1 cellular context compared by ENCODE assay signal in the genomic region with DNA sequence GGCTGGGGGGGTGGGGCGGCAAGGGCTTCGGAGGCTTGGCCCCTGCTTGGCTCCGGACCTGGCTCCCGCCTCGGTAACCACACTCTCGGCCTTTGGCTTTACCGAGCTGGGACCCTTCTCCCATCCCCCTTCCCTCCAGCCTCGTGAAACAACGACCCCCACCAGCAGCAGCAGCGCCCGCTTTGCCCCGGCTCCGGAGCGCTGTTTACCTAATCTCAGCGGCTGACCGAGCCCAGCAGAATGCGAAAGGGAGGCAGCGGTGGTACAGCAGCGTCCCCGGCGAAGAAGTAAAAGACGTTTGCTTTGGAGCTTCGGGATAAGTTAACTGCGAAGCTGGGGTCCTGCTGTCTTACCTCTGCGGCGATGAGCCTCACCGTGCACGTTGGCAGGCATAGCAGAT.
TF ChIP-seq lines count a peak whose summit lies in the region.

No MANE protein-coding gene starts in this region.

TF ChIP-seq in H1, 55 proteins besides CTCF, POLR2A, EP300 and RAD21 (continued from another document):
- TF ChIP-seq, protein P1, sequence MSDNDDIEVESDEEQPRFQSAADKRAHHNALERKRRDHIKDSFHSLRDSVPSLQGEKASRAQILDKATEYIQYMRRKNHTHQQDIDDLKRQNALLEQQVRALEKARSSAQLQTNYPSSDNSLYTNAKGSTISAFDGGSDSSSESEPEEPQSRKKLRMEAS (IDR thresholded peaks at IDR 0.05), result peak; percentile 74
- TF ChIP-seq MAFK (IDR thresholded peaks at IDR 0.05; ENCODE audit: low read depth, low read length) (no peak), CBX8 (IDR thresholded peaks at IDR 0.05; ENCODE audit: borderline replicate concordance, low read depth, low read length) (no peak), TAF1 (IDR thresholded peaks at IDR 0.05; ENCODE audit: low read depth, low read length) (peak; percentile 40; the same call in 1 of the 2 replicates), RBBP5 (IDR thresholded peaks at IDR 0.05; ENCODE audit: borderline replicate concordance, low read depth, low read length) (peak; percentile 45; the same call in 1 of the 2 replicates), ASH2L (IDR thresholded peaks at IDR 0.05; ENCODE audit: low read length) (peak; percentile 72), TBP (IDR thresholded peaks at IDR 0.05; ENCODE audit: low read depth, low read length) (peak; percentile 39; the same call in 1 of the 2 replicates), NRF1 (IDR thresholded peaks at IDR 0.05; ENCODE audit: low read depth, low read length) (no peak), CTBP2 (IDR thresholded peaks at IDR 0.05; ENCODE audit: borderline replicate concordance, insufficient read depth, insufficient read length, low read length) (no peak), BACH1 (IDR thresholded peaks at IDR 0.05; ENCODE audit: low read length) (no peak), EGR1 (IDR thresholded peaks at IDR 0.05; ENCODE audit: borderline replicate concordance, low read depth, low read length) (no peak), SIN3A (conservative IDR thresholded peaks at IDR 0.05 in 1 of 2, IDR thresholded peaks at IDR 0.05 in 1 of 2; ENCODE audit: low read depth in 1 of 2, low read length in 2 of 2) (peak; percentile 66 to 78; a peak in 2 of 4 replicates), TCF12 (IDR thresholded peaks at IDR 0.05; ENCODE audit: low read depth, low read length) (no peak), PHF8 (conservative IDR thresholded peaks at IDR 0.05; ENCODE audit: low read depth, low read length) (no peak), SUZ12 (IDR thresholded peaks at IDR 0.05; ENCODE audit: low read length) (no peak), CBX5 (IDR thresholded peaks at IDR 0.05; ENCODE audit: low read depth, low read length) (no peak), SIRT6 (IDR thresholded peaks at IDR 0.05; ENCODE audit: low read length) (no peak), KDM4A (IDR thresholded peaks at IDR 0.05; ENCODE audit: low read depth, low read length, severe bottlenecking) (no peak)
